Comparison of ENCODE assay signal across 3 cellular contexts in genomic region chr2:9652267-9652666, GRCh38.
TF ChIP-seq lines count a peak whose summit lies in the region.

No MANE protein-coding gene starts in this region.

TF ChIP-seq in HepG2, 621 proteins besides CTCF, POLR2A, EP300 and RAD21:
- TF ChIP-seq FOXK2 (IDR thresholded peaks at IDR 0.05) = no peak
- peak; percentile 73; the same call in 1 of the 2 replicates for TF ChIP-seq IKZF1 (IDR thresholded peaks at IDR 0.05)
- peak; percentile 86; the same call in 1 of the 2 replicates for TF ChIP-seq TRIM22 (IDR thresholded peaks at IDR 0.05)
- TF ChIP-seq ZNF160 (CRISPR knock-in tag; IDR thresholded peaks at IDR 0.05) = no peak
- TF ChIP-seq MED8 (CRISPR knock-in tag; IDR thresholded peaks at IDR 0.05; ENCODE audit: insufficient replicate concordance) = no peak
- TF ChIP-seq ZNF282 (IDR thresholded peaks at IDR 0.05; ENCODE audit: partially characterized antibody) = peak; percentile 70
- TF ChIP-seq FOXP1 (IDR thresholded peaks at IDR 0.05) = peak; percentile 67; the same call in 1 of the 2 replicates
- no peak for TF ChIP-seq FOXP1 (CRISPR knock-in tag; IDR thresholded peaks at IDR 0.05)

TF ChIP-seq in H1, 55 proteins besides CTCF, POLR2A, EP300 and RAD21:
- TF ChIP-seq CREB1 (IDR thresholded peaks at IDR 0.05) = no peak

TF ChIP-seq in SK-N-SH, 30 proteins besides CTCF, POLR2A, EP300 and RAD21:
- TF ChIP-seq NRF1 (IDR thresholded peaks at IDR 0.05; ENCODE audit: low read depth, low read length) = no peak
- no peak for TF ChIP-seq MAX (IDR thresholded peaks at IDR 0.05; ENCODE audit: low read depth)
- no peak for TF ChIP-seq GATA2 (CRISPR knock-in tag; IDR thresholded peaks at IDR 0.05)
- TF ChIP-seq GABPA (IDR thresholded peaks at IDR 0.05; ENCODE audit: low read depth) = no peak
- no peak for TF ChIP-seq IRF3 (IDR thresholded peaks at IDR 0.05; ENCODE audit: low read depth, low read length)
- TF ChIP-seq RXRA (IDR thresholded peaks at IDR 0.05; ENCODE audit: borderline replicate concordance, low read depth) = no peak
- TF ChIP-seq MXI1 (IDR thresholded peaks at IDR 0.05; ENCODE audit: low read depth, low read length) = no peak
- no peak for TF ChIP-seq POLR2AphosphoS5 (IDR thresholded peaks at IDR 0.05; ENCODE audit: low read depth, low read length)
- TF ChIP-seq RCOR1 (IDR thresholded peaks at IDR 0.05; ENCODE audit: low read length) = no peak
- TF ChIP-seq SMC3 (IDR thresholded peaks at IDR 0.05; ENCODE audit: low read depth, low read length) = no peak
- TF ChIP-seq MEF2A (IDR thresholded peaks at IDR 0.05; ENCODE audit: borderline replicate concordance, low read depth) = no peak
